ENCODE assay signal across 12 cellular contexts in genomic region chr12:124715121-124715990, GRCh38.
DNase-seq lines count a peak whose midpoint lies in the region; ATAC-seq, FAIRE-seq and TF ChIP-seq lines count a peak whose summit lies in the region.
"Had no signal": no experiment of that assay in that cellular context is flagged by ENCODE, and none has a peak within 500 bp of the region (broad histone marks: within the 10 kb centered on the region; RNA-seq: fewer than 3 reads in every experiment).

No MANE protein-coding gene starts in this region.

- CTCF ChIA-PET in H1 (lab: Charles Lee; ENCODE audit: partially characterized antibody): interaction anchor here (0.7 to 2.0 kb wide), 8 partner anchors 9 to 217 kb away, joined by 3 to 5 read pairs (median 3); no protein-coding TSS in a partner anchor

- H3F3A ChIP-seq in smooth muscle cell (ENCODE audit: low read depth): no peaks in the 10 kb centered on the region

- H2BK20ac ChIP-seq in H1 (ENCODE audit: low read length): no peak overlapping the region

- H2AFZ ChIP-seq in H1 (ENCODE audit: low read length): peak overlapping the region; percentile 50; the same call in 1 of the 2 replicates
- H2AFZ ChIP-seq in smooth muscle cell (ENCODE audit: low read depth): peak overlapping the region; percentile 49

- H3K9ac ChIP-seq in H1 (replicated peaks in 1 of 4; ENCODE audit: extremely low read depth in 1 of 4, low read depth in 3 of 4, low read length in 3 of 4) (no peak overlapping the region), smooth muscle cell (ENCODE audit: low read depth) (no peak overlapping the region)

- no peak overlapping the region for H3K18ac ChIP-seq in H1 (ENCODE audit: extremely low read depth, low read length)

- no peak overlapping the region for H3K4me2 ChIP-seq in H1 (ENCODE audit: insufficient read depth in 1 of 2, low read depth in 2 of 2, low read length in 2 of 2)
- no peak overlapping the region for H3K4me2 ChIP-seq in smooth muscle cell

- no peak overlapping the region for H2AK5ac ChIP-seq in H1 (ENCODE audit: low read depth, low read length)

- H4K5ac ChIP-seq in H1 (ENCODE audit: insufficient read length, low read depth, low read length): no peak overlapping the region

- H3K4me1 ChIP-seq in H1 (replicated peaks in 1 of 4; ENCODE audit: control insufficient read depth in 3 of 4, insufficient read depth in 4 of 4, low read length in 3 of 4) (peaks cover 0 to 3% (median 2%) of the 10 kb centered on the region in 4 experiments; a peak in 4 of 7 replicates), smooth muscle cell (ENCODE audit: low read depth) (peaks cover 7% of the 10 kb centered on the region)

- H3K27ac ChIP-seq in H1 (ENCODE audit: low read depth, low read length) (no peak overlapping the region), smooth muscle cell (ENCODE audit: low read depth) (no peak overlapping the region)

- no peak for TF ChIP-seq RAD21 in H1 (IDR thresholded peaks at IDR 0.05 in 1 of 2, conservative IDR thresholded peaks at IDR 0.05 in 1 of 2; ENCODE audit: low read depth in 2 of 2, low read length in 2 of 2)

- H3K14ac ChIP-seq in H1 (ENCODE audit: insufficient read length): no peak overlapping the region

- H2BK12ac ChIP-seq in H1 (ENCODE audit: low read depth, low read length): no peak overlapping the region

- H3K27me3 ChIP-seq in H1 (replicated peaks in 1 of 4; ENCODE audit: control insufficient read depth in 3 of 4, extremely low read depth in 1 of 4, insufficient read depth in 3 of 4, low read length in 3 of 4): no peaks in the 10 kb centered on the region
- H3K27me3 ChIP-seq in smooth muscle cell (ENCODE audit: low read depth): no peaks in the 10 kb centered on the region

- H2BK5ac ChIP-seq in H1 (ENCODE audit: low read depth, low read length): no peak overlapping the region

- no peak overlapping the region for H3K23ac ChIP-seq in H1 (ENCODE audit: insufficient read length)

- no peak overlapping the region for H3K4ac ChIP-seq in H1 (replicated peaks; ENCODE audit: insufficient read length, low read depth, low read length)

- no peaks in the 10 kb centered on the region for H3K23me2 ChIP-seq in H1 (ENCODE audit: low read depth, low read length)

- H3K79me1 ChIP-seq in H1 (ENCODE audit: low read depth, low read length): no peaks in the 10 kb centered on the region

- H2BK15ac ChIP-seq in H1 (ENCODE audit: low read length): no peak overlapping the region

- WGBS in H1 (ENCODE audit: extremely low coverage in 1 of 2, insufficient coverage in 1 of 2, insufficient read length in 1 of 2, insufficient replicate concordance in 2 of 2, low coverage in 1 of 2, low lambda C conversion rate in 2 of 2, missing lambda C conversion rate in 1 of 2), 2 experiments: 88% methylated on average over 15 of the region's 15 CpGs; no CpG with 5 or more reads in 1 of the 2 experiments
- 59% methylated on average over 15 of the region's 15 CpGs for WGBS in smooth muscle cell (ENCODE audit: low lambda C conversion rate)

- H4K8ac ChIP-seq in H1 (ENCODE audit: extremely low read depth, insufficient read depth, low read length): no peak overlapping the region; the same call in 1 of the 2 replicates

- no peak overlapping the region for H4K91ac ChIP-seq in H1 (replicated peaks; ENCODE audit: insufficient read length, low read length)

- FAIRE-seq in H1 (lab: Jason Lieb, UNC): no peak

- no peak overlapping the region for H2BK120ac ChIP-seq in H1 (replicated peaks; ENCODE audit: low read depth, low read length)

- POLR2A ChIA-PET in H1 (lab: Charles Lee; ENCODE audit: partially characterized antibody): no interaction called here

- H3K56ac ChIP-seq in H1 (replicated peaks; ENCODE audit: insufficient read length, low read depth, low read length): no peak overlapping the region

- H3K4me3 ChIP-seq in H1 (ENCODE audit: extremely low read depth in 1 of 4, insufficient read depth in 2 of 4, low read depth in 3 of 4, low read length in 4 of 4) (no peak overlapping the region), smooth muscle cell (no peak overlapping the region)

- DNase-seq in NCI-H2107 treated with DMSO at 0.1 percent for 48 hours (lab: John Stamatoyannopoulos, UW; ENCODE audit: unreplicated experiment) (peak; percentile 66), NCI-H2107 (lab: John Stamatoyannopoulos, UW) (no peak), NCI-H748 (lab: John Stamatoyannopoulos, UW; ENCODE audit: unreplicated experiment) (peak; percentile 79), H1 (ENCODE audit: low read depth in 1 of 2, low spot score in 2 of 2) (no peak), smooth muscle cell (lab: John Stamatoyannopoulos, UW; ENCODE audit: unreplicated experiment) (no peak), germinal center (ENCODE audit: low spot score) (no peak), T-helper 9 cell (no peak)
- DNase-seq: ACHN; activated CD4-positive, CD25-positive, alpha-beta regulatory T cell treated with anti-CD3 and anti-CD28 coated beads, Interleukin-2, amount 50 U/mL, for 72 hours; NCI-H526; stimulated activated CD4-positive, alpha-beta T cell treated with anti-CD3 and anti-CD28 coated beads, Interleukin-2, amount 100 ng/mL, for 48 hours had no signal

- TF ChIP-seq EP300 in H1 (IDR thresholded peaks at IDR 0.05; ENCODE audit: borderline replicate concordance in 1 of 2, low read depth in 2 of 2, low read length in 2 of 2): no peak

- H3K79me2 ChIP-seq in H1 (ENCODE audit: control insufficient read depth in 1 of 2, insufficient read depth in 2 of 2, low read length in 2 of 2) (no peaks in the 10 kb centered on the region), smooth muscle cell (ENCODE audit: low read depth) (no peaks in the 10 kb centered on the region)

- TF ChIP-seq POLR2A in H1 (IDR thresholded peaks at IDR 0.05; ENCODE audit: control extremely low read depth in 1 of 2, low read depth in 2 of 2, low read length in 2 of 2): no peak

- ATAC-seq in GM19328 (IDR thresholded peaks at IDR 0.05; ENCODE audit: unreplicated experiment): no peak

- peaks cover 0 to 2% of the 10 kb centered on the region in 2 experiments for H4K20me1 ChIP-seq in H1 (replicated peaks in 1 of 2; ENCODE audit: control insufficient read depth in 1 of 2, insufficient read depth in 2 of 2, low read length in 2 of 2)
- no peaks in the 10 kb centered on the region for H4K20me1 ChIP-seq in smooth muscle cell (ENCODE audit: low read depth)

- H3K9me3 ChIP-seq in H1 (ENCODE audit: insufficient read depth in 2 of 2, low read depth in 1 of 2, low read length in 1 of 2) (no peaks in the 10 kb centered on the region; a peak in 1 of 4 replicates), smooth muscle cell (replicated peaks; ENCODE audit: low read depth) (no peaks in the 10 kb centered on the region)

- TF ChIP-seq CTCF in H1 (IDR thresholded peaks at IDR 0.05; ENCODE audit: control extremely low read depth in 1 of 3, insufficient read depth in 1 of 3, low read depth in 1 of 3, low read length in 3 of 3) (no peak), smooth muscle cell (IDR thresholded peaks at IDR 0.05; ENCODE audit: borderline replicate concordance, insufficient read depth, poor library complexity, severe bottlenecking) (no peak)

- H3K36me3 ChIP-seq in H1 (ENCODE audit: control insufficient read depth in 2 of 4, insufficient read depth in 4 of 4, low read length in 3 of 4) (no peaks in the 10 kb centered on the region), smooth muscle cell (ENCODE audit: low read depth) (no peaks in the 10 kb centered on the region)

TF ChIP-seq in H1, 55 proteins besides CTCF, POLR2A, EP300 and RAD21:
- TF ChIP-seq SIX5 (IDR thresholded peaks at IDR 0.05; ENCODE audit: low read depth, low read length) (no peak), SUZ12 (IDR thresholded peaks at IDR 0.05; ENCODE audit: low read length) (no peak), EGR1 (IDR thresholded peaks at IDR 0.05; ENCODE audit: borderline replicate concordance, low read depth, low read length) (no peak), CHD1 (IDR thresholded peaks at IDR 0.05; ENCODE audit: low read depth, low read length) (no peak), POLR2AphosphoS5 (IDR thresholded peaks at IDR 0.05; ENCODE audit: low read depth, low read length) (no peak), NANOG (IDR thresholded peaks at IDR 0.05; ENCODE audit: insufficient read depth, low read depth, low read length, poor library complexity, severe bottlenecking) (no peak), KDM4A (IDR thresholded peaks at IDR 0.05; ENCODE audit: low read depth, low read length, severe bottlenecking) (no peak), PHF8 (conservative IDR thresholded peaks at IDR 0.05; ENCODE audit: low read depth, low read length) (no peak), RBBP5 (IDR thresholded peaks at IDR 0.05; ENCODE audit: borderline replicate concordance, low read depth, low read length) (no peak), RFX5 (IDR thresholded peaks at IDR 0.05; ENCODE audit: borderline replicate concordance, low read depth, low read length) (no peak), JUN (IDR thresholded peaks at IDR 0.05; ENCODE audit: low read depth, low read length) (no peak), TAF1 (IDR thresholded peaks at IDR 0.05; ENCODE audit: low read depth, low read length) (no peak), CTBP2 (IDR thresholded peaks at IDR 0.05; ENCODE audit: borderline replicate concordance, insufficient read depth, insufficient read length, low read length) (no peak), SRF (IDR thresholded peaks at IDR 0.05; ENCODE audit: low read depth, low read length) (no peak), EZH2 (IDR thresholded peaks at IDR 0.05; ENCODE audit: low read depth, low read length, severe bottlenecking) (no peak)

Comparison
In these comparisons a context has a peak if more than half of its experiments do, and no peak if none do; other contexts are left out.
1. DNase-seq: peak in NCI-H2107 treated with DMSO at 0.1 percent for 48 hours (single experiment) and NCI-H748 (single experiment); none in NCI-H2107 (single experiment), H1 (0 of 2), smooth muscle cell (single experiment), germinal center (single experiment) and T-helper 9 cell (single experiment).